In genomic region chr21:32131164-32131563, GRCh38 we compare ENCODE assay signal across 25 cellular contexts.
"Had no signal": no experiment of that assay in that cellular context is flagged by ENCODE, and none has a peak within 500 bp of the region (broad histone marks: within the 10 kb centered on the region; RNA-seq: fewer than 3 reads in every experiment).

No MANE protein-coding gene starts in this region.

- H3K27me3 Mint-ChIP-seq: activated CD4-positive, alpha-beta memory T cell treated with anti-CD3 and anti-CD28 coated beads, Interleukin-2, amount 10 ng/mL, durations not matched to agents 7 days and 5 days had no signal

- ATAC-seq: activated CD4-positive, alpha-beta T cell treated with anti-CD3 and anti-CD28 coated beads for 36 hours; SK-N-SH treated with all-trans-retinoic acid at 6 μM for 48 hours had no signal

- H3K9me3 Mint-ChIP-seq: activated CD4-positive, alpha-beta memory T cell treated with anti-CD3 and anti-CD28 coated beads, Interleukin-2, amount 10 ng/mL, durations not matched to agents 7 days and 5 days; activated T-helper 2 cell treated with anti-CD3 and anti-CD28 coated beads, Interferon-gamma antibody, Interleukin-2, Interleukin-4, amounts not matched to agents 10 μg/mL and 5 μg/mL and 100 μg/mL, durations not matched to agents 14 hours and 24 hours and 36 hours had no signal

- H3K4me1 Mint-ChIP-seq: activated CD4-positive, alpha-beta memory T cell treated with anti-CD3 and anti-CD28 coated beads, Interleukin-2, amount 10 ng/mL, durations not matched to agents 7 days and 5 days; activated CD4-positive, alpha-beta T cell treated with anti-CD3 and anti-CD28 coated beads for 36 hours; activated naive CD4-positive, alpha-beta T cell treated with anti-CD3 and anti-CD28 coated beads, Interleukin-2, amount 10 ng/mL, durations not matched to agents 7 days and 5 days; activated naive CD8-positive, alpha-beta T cell treated with anti-CD3 and anti-CD28 coated beads for 36 hours had no signal

- H3K27ac Mint-ChIP-seq: activated CD4-positive, alpha-beta memory T cell treated with anti-CD3 and anti-CD28 coated beads, Interleukin-2, amount 10 ng/mL, durations not matched to agents 7 days and 5 days; activated CD4-positive, alpha-beta T cell treated with anti-CD3 and anti-CD28 coated beads for 36 hours; activated naive CD4-positive, alpha-beta T cell treated with anti-CD3 and anti-CD28 coated beads, Interleukin-2, amount 10 ng/mL, durations not matched to agents 7 days and 5 days; activated naive CD8-positive, alpha-beta T cell treated with anti-CD3 and anti-CD28 coated beads for 36 hours; activated T-helper 2 cell treated with anti-CD3 and anti-CD28 coated beads, Interferon-gamma antibody, Interleukin-2, Interleukin-4, amounts not matched to agents 10 μg/mL and 5 μg/mL and 100 μg/mL, durations not matched to agents 14 hours and 24 hours and 36 hours had no signal

- H3K27me3 ChIP-seq: MG63, SJSA1 had no signal

- H3K9me3 ChIP-seq: SJSA1 had no signal

- H3K27ac ChIP-seq: SJSA1, WERI-Rb-1 had no signal

- H3K4me3 ChIP-seq: MG63, SJSA1 had no signal

- DNase-seq: activated CD4-positive, alpha-beta memory T cell treated with anti-CD3 and anti-CD28 coated beads, Interleukin-2, amount 10 ng/mL, durations not matched to agents 7 days and 5 days; activated CD4-positive, alpha-beta T cell treated with anti-CD3 and anti-CD28 coated beads for 36 hours; activated CD4-positive, alpha-beta T cell treated with anti-CD3 and anti-CD28 coated beads, Interleukin-2, amount 50 U/mL, for 1 hour; activated gamma-delta T cell treated with Interleukin-2 at 50 U/mL for 16 hours; activated naive CD4-positive, alpha-beta T cell treated with anti-CD3 and anti-CD28 coated beads, Interleukin-2, amount 10 ng/mL, durations not matched to agents 7 days and 5 days; activated naive CD8-positive, alpha-beta T cell treated with anti-CD3 and anti-CD28 coated beads for 36 hours; activated T-cell treated with anti-CD3 and anti-CD28 coated beads for 4 hours; activated T-cell treated with anti-CD3 and anti-CD28 coated beads, Interleukin-2, amount 50 U/mL, for 48 hours; MG63; MV-4-11; NCI-H1092 treated with DMSO at 0.1 percent for 48 hours; NCI-H1417 treated with DMSO at 0.1 percent for 48 hours; NCI-H1694; NCI-H2029; NCI-H345; NCI-H510A; NCI-H526 treated with DMSO at 0.1 percent for 48 hours; NCI-H82; RPMI8226; SHP77; SW 1271; WERI-Rb-1 had no signal

- H3K36me3 Mint-ChIP-seq: activated naive CD4-positive, alpha-beta T cell treated with anti-CD3 and anti-CD28 coated beads, Interleukin-2, amount 10 ng/mL, durations not matched to agents 7 days and 5 days; activated naive CD8-positive, alpha-beta T cell treated with anti-CD3 and anti-CD28 coated beads for 36 hours had no signal

- H3K36me3 ChIP-seq: MG63, SJSA1, WERI-Rb-1 had no signal

- H3K4me3 Mint-ChIP-seq: activated CD4-positive, alpha-beta memory T cell treated with anti-CD3 and anti-CD28 coated beads, Interleukin-2, amount 10 ng/mL, durations not matched to agents 7 days and 5 days; activated CD4-positive, alpha-beta T cell treated with anti-CD3 and anti-CD28 coated beads for 36 hours; activated naive CD4-positive, alpha-beta T cell treated with anti-CD3 and anti-CD28 coated beads, Interleukin-2, amount 10 ng/mL, durations not matched to agents 7 days and 5 days; activated naive CD8-positive, alpha-beta T cell treated with anti-CD3 and anti-CD28 coated beads for 36 hours had no signal
